Comparison of ENCODE assay signal across 1 cellular context in the genomic region with DNA sequence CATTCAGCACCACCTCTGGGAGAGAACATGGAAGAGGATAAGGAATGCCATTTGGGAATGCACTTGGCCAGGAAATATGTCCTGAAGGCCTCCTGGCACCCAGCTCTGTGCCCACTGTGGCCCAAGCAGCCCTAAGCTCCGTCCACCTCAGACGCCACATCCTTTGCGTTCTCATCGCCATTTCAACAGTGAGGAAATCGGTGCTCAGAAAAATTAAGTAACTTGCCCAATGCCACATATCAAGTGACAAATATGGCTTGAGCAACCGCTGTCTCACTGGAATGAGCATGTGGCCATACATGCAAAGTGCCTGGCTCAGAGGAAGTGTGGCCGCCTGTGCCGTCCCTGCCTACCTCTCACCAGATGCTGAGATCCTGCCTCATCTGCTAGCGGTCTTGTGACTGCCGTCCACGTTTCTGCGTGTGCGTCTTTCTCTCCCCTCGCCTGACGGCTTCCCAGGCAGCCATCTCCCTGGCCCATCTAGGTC.
A peak's percentile ranks its signal among the peaks of the same experiment; 100 is the strongest.
TF ChIP-seq lines count a peak whose summit lies in the region.

No MANE protein-coding gene starts in this region.

TF ChIP-seq in GM12878, 131 proteins besides CTCF, POLR2A, EP300 and RAD21:
- peak in 1 of 2 experiments; percentile 60; a peak in 1 of 4 replicates for TF ChIP-seq SRF (IDR thresholded peaks at IDR 0.05; ENCODE audit: low read depth in 2 of 2, low read length in 2 of 2)
- peak in 1 of 2 experiments; percentile 34; a peak in 1 of 4 replicates for TF ChIP-seq IKZF2 (IDR thresholded peaks at IDR 0.05)
- TF ChIP-seq SPI1 (IDR thresholded peaks at IDR 0.05; ENCODE audit: borderline replicate concordance, insufficient read depth, low read depth, low read length): peak; percentile 20; the same call in 1 of the 2 replicates
- TF ChIP-seq HDGF (IDR thresholded peaks at IDR 0.05): peak; percentile 94
- 0 out of 2 replicates have a peak, but pooled peaks have one; percentile 16 for TF ChIP-seq DPF2 (IDR thresholded peaks at IDR 0.05)
- TF ChIP-seq, protein P1, sequence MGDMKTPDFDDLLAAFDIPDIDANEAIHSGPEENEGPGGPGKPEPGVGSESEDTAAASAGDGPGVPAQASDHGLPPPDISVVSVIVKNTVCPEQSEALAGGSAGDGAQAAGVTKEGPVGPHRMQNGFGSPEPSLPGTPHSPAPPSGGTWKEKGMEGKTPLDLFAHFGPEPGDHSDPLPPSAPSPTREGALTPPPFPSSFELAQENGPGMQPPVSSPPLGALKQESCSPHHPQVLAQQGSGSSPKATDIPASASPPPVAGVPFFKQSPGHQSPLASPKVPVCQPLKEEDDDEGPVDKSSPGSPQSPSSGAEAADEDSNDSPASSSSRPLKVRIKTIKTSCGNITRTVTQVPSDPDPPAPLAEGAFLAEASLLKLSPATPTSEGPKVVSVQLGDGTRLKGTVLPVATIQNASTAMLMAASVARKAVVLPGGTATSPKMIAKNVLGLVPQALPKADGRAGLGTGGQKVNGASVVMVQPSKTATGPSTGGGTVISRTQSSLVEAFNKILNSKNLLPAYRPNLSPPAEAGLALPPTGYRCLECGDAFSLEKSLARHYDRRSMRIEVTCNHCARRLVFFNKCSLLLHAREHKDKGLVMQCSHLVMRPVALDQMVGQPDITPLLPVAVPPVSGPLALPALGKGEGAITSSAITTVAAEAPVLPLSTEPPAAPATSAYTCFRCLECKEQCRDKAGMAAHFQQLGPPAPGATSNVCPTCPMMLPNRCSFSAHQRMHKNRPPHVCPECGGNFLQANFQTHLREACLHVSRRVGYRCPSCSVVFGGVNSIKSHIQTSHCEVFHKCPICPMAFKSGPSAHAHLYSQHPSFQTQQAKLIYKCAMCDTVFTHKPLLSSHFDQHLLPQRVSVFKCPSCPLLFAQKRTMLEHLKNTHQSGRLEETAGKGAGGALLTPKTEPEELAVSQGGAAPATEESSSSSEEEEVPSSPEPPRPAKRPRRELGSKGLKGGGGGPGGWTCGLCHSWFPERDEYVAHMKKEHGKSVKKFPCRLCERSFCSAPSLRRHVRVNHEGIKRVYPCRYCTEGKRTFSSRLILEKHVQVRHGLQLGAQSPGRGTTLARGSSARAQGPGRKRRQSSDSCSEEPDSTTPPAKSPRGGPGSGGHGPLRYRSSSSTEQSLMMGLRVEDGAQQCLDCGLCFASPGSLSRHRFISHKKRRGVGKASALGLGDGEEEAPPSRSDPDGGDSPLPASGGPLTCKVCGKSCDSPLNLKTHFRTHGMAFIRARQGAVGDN (IDR thresholded peaks at IDR 0.05): peak; percentile 22; the same call in 1 of the 2 replicates
- TF ChIP-seq, protein P2, sequence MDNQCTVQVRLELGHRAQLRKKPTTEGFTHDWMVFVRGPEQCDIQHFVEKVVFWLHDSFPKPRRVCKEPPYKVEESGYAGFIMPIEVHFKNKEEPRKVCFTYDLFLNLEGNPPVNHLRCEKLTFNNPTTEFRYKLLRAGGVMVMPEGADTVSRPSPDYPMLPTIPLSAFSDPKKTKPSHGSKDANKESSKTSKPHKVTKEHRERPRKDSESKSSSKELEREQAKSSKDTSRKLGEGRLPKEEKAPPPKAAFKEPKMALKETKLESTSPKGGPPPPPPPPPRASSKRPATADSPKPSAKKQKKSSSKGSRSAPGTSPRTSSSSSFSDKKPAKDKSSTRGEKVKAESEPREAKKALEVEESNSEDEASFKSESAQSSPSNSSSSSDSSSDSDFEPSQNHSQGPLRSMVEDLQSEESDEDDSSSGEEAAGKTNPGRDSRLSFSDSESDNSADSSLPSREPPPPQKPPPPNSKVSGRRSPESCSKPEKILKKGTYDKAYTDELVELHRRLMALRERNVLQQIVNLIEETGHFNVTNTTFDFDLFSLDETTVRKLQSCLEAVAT (IDR thresholded peaks at IDR 0.05): 0 out of 2 replicates have a peak, but pooled peaks have one; percentile 7
- no peak for TF ChIP-seq RB1 (IDR thresholded peaks at IDR 0.05; ENCODE audit: borderline replicate concordance)
- no peak; the same call in 1 of the 2 replicates for TF ChIP-seq NBN (IDR thresholded peaks at IDR 0.05)
- TF ChIP-seq SUPT20H (IDR thresholded peaks at IDR 0.05; ENCODE audit: borderline replicate concordance, control insufficient read depth, low read depth, low read length): no peak
- TF ChIP-seq TCF12 (IDR thresholded peaks at IDR 0.05; ENCODE audit: low read depth, low read length): 0 out of 2 replicates have a peak, but pooled peaks have one; percentile 2
- TF ChIP-seq MYC (IDR thresholded peaks at IDR 0.05; ENCODE audit: insufficient read depth, insufficient read length, insufficient replicate concordance, low read length, severe bottlenecking): no peak
- peak; percentile 65 for TF ChIP-seq IKZF1 (conservative IDR thresholded peaks at IDR 0.05)
- TF ChIP-seq TBL1XR1 (IDR thresholded peaks at IDR 0.05; ENCODE audit: low read depth, low read length): no peak
- TF ChIP-seq, protein P3, sequence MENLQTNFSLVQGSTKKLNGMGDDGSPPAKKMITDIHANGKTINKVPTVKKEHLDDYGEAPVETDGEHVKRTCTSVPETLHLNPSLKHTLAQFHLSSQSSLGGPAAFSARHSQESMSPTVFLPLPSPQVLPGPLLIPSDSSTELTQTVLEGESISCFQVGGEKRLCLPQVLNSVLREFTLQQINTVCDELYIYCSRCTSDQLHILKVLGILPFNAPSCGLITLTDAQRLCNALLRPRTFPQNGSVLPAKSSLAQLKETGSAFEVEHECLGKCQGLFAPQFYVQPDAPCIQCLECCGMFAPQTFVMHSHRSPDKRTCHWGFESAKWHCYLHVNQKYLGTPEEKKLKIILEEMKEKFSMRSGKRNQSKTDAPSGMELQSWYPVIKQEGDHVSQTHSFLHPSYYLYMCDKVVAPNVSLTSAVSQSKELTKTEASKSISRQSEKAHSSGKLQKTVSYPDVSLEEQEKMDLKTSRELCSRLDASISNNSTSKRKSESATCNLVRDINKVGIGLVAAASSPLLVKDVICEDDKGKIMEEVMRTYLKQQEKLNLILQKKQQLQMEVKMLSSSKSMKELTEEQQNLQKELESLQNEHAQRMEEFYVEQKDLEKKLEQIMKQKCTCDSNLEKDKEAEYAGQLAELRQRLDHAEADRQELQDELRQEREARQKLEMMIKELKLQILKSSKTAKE (IDR thresholded peaks at IDR 0.05; ENCODE audit: low read depth, poor library complexity, severe bottlenecking): peak; percentile 37
- TF ChIP-seq, protein P4, sequence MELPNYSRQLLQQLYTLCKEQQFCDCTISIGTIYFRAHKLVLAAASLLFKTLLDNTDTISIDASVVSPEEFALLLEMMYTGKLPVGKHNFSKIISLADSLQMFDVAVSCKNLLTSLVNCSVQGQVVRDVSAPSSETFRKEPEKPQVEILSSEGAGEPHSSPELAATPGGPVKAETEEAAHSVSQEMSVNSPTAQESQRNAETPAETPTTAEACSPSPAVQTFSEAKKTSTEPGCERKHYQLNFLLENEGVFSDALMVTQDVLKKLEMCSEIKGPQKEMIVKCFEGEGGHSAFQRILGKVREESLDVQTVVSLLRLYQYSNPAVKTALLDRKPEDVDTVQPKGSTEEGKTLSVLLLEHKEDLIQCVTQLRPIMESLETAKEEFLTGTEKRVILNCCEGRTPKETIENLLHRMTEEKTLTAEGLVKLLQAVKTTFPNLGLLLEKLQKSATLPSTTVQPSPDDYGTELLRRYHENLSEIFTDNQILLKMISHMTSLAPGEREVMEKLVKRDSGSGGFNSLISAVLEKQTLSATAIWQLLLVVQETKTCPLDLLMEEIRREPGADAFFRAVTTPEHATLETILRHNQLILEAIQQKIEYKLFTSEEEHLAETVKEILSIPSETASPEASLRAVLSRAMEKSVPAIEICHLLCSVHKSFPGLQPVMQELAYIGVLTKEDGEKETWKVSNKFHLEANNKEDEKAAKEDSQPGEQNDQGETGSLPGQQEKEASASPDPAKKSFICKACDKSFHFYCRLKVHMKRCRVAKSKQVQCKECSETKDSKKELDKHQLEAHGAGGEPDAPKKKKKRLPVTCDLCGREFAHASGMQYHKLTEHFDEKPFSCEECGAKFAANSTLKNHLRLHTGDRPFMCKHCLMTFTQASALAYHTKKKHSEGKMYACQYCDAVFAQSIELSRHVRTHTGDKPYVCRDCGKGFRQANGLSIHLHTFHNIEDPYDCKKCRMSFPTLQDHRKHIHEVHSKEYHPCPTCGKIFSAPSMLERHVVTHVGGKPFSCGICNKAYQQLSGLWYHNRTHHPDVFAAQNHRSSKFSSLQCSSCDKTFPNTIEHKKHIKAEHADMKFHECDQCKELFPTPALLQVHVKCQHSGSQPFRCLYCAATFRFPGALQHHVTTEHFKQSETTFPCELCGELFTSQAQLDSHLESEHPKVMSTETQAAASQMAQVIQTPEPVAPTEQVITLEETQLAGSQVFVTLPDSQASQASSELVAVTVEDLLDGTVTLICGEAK (IDR thresholded peaks at IDR 0.05; ENCODE audit: borderline replicate concordance): no peak
- no peak for TF ChIP-seq SIX5 (IDR thresholded peaks at IDR 0.05; ENCODE audit: low read depth, low read length, severe bottlenecking)
- TF ChIP-seq CHD2 (IDR thresholded peaks at IDR 0.05; ENCODE audit: borderline replicate concordance, low read depth, low read length): no peak
- no peak for TF ChIP-seq TCF7 (IDR thresholded peaks at IDR 0.05; ENCODE audit: borderline replicate concordance)
- TF ChIP-seq JUNB (IDR thresholded peaks at IDR 0.05): no peak
- TF ChIP-seq, protein P5, sequence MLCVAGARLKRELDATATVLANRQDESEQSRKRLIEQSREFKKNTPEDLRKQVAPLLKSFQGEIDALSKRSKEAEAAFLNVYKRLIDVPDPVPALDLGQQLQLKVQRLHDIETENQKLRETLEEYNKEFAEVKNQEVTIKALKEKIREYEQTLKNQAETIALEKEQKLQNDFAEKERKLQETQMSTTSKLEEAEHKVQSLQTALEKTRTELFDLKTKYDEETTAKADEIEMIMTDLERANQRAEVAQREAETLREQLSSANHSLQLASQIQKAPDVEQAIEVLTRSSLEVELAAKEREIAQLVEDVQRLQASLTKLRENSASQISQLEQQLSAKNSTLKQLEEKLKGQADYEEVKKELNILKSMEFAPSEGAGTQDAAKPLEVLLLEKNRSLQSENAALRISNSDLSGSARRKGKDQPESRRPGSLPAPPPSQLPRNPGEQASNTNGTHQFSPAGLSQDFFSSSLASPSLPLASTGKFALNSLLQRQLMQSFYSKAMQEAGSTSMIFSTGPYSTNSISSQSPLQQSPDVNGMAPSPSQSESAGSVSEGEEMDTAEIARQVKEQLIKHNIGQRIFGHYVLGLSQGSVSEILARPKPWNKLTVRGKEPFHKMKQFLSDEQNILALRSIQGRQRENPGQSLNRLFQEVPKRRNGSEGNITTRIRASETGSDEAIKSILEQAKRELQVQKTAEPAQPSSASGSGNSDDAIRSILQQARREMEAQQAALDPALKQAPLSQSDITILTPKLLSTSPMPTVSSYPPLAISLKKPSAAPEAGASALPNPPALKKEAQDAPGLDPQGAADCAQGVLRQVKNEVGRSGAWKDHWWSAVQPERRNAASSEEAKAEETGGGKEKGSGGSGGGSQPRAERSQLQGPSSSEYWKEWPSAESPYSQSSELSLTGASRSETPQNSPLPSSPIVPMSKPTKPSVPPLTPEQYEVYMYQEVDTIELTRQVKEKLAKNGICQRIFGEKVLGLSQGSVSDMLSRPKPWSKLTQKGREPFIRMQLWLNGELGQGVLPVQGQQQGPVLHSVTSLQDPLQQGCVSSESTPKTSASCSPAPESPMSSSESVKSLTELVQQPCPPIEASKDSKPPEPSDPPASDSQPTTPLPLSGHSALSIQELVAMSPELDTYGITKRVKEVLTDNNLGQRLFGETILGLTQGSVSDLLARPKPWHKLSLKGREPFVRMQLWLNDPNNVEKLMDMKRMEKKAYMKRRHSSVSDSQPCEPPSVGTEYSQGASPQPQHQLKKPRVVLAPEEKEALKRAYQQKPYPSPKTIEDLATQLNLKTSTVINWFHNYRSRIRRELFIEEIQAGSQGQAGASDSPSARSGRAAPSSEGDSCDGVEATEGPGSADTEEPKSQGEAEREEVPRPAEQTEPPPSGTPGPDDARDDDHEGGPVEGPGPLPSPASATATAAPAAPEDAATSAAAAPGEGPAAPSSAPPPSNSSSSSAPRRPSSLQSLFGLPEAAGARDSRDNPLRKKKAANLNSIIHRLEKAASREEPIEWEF (IDR thresholded peaks at IDR 0.05; ENCODE audit: insufficient replicate concordance, low read depth, low read length): no peak
- peak; percentile 67 to 72; a peak in 2 of 4 replicates for TF ChIP-seq BHLHE40 (IDR thresholded peaks at IDR 0.05; ENCODE audit: borderline replicate concordance in 1 of 2, low read depth in 2 of 2, low read length in 1 of 2)
- peak; percentile 89; the same call in 2 of the 3 replicates for TF ChIP-seq POU2F2 (IDR thresholded peaks at IDR 0.05; ENCODE audit: borderline replicate concordance, low read depth, low read length)
- 0 out of 2 replicates have a peak, but pooled peaks have one; percentile 1 for TF ChIP-seq SMARCA5 (IDR thresholded peaks at IDR 0.05)
- peak; percentile 23; the same call in 1 of the 2 replicates for TF ChIP-seq TAF1 (IDR thresholded peaks at IDR 0.05; ENCODE audit: borderline replicate concordance, low read depth, low read length)
